ENCODE assay signal across 27 cellular contexts in the genomic region with DNA sequence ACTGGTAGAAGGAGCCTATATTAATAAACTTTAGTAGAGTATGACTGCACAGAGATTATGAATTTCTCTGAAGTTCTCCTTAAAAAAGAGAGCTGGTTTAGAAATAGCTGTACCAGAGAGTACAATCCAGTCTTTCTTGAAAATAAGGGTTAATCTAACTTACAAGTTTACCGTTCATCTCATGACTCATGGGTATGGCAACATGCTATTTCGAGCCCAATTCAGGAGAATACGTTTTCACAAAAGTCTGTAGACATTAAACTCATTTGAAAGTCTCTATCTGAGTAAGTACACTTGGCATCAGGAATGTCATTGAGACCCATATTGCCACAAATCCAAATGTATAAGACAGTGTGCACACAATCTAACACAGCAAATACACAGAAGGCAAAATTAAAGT.
DNase-seq lines count a peak whose midpoint lies in the region; ATAC-seq and TF ChIP-seq lines count a peak whose summit lies in the region.
"Had no signal": no experiment of that assay in that cellular context is flagged by ENCODE, and none has a peak within 500 bp of the region (broad histone marks: within the 10 kb centered on the region; RNA-seq: fewer than 3 reads in every experiment).

No MANE protein-coding gene starts in this region.

- H3K4me3 ChIP-seq in astrocyte of the spinal cord (ENCODE audit: low read depth, low read length), result no peak overlapping the region
- H3K4me3 ChIP-seq: BLaER1 treated with 17β-estradiol and CSF1 and Interleukin-3, amounts not matched to agents 10 nM and 100 nM; colonic mucosa; left ventricle myocardium inferior; MG63; suprapubic skin; upper lobe of right lung had no signal

- no peak for TF ChIP-seq CTCF in astrocyte of the spinal cord (IDR thresholded peaks at IDR 0.05; ENCODE audit: low read depth, low read length)
- no peak for TF ChIP-seq CTCF in foreskin keratinocyte (conservative IDR thresholded peaks at IDR 0.05)
- TF ChIP-seq CTCF in RWPE1 (conservative IDR thresholded peaks at IDR 0.05; ENCODE audit: low read depth), result no peak

- H3K4me1 ChIP-seq in foreskin keratinocyte, result no peaks in the 10 kb centered on the region
- H3K4me1 ChIP-seq: BLaER1 treated with 17β-estradiol and CSF1 and Interleukin-3, amounts not matched to agents 10 nM and 100 nM; Caco-2; colonic mucosa; left ventricle myocardium inferior; suprapubic skin; upper lobe of right lung had no signal

- POLR2A ChIA-PET in RWPE1 (lab: Yijun Ruan, JAX; ENCODE audit: low non-redundant PET), result no interaction called here

- peak; percentile 10 for DNase-seq in AG20443 (ENCODE audit: low spot score)
- peak; percentile 30 for DNase-seq in M059J (ENCODE audit: low read depth)
- DNase-seq in astrocyte of the spinal cord (ENCODE audit: low read depth, low spot score), result peak; percentile 39
- peak in 1 of 2 donors; percentile 30 for DNase-seq in foreskin keratinocyte
- no peak for DNase-seq in NCI-H146 (lab: John Stamatoyannopoulos, UW)
- DNase-seq in H4 (ENCODE audit: low spot score), result no peak
- no peak for DNase-seq in RWPE1 (ENCODE audit: low spot score)
- DNase-seq: activated CD4-positive, alpha-beta T cell treated with anti-CD3 and anti-CD28 coated beads for 4 hours; activated gamma-delta T cell treated with Interleukin-2 at 50 U/mL for 16 hours; activated T-cell treated with anti-CD3 and anti-CD28 coated beads, Interleukin-2, amount 50 U/mL, for 1 hour; brain microvascular endothelial cell; Caco-2; colonic mucosa; effector CD8-positive, alpha-beta T cell; erythroblast; GOT3; islet precursor cell; left ventricle myocardium inferior; MG63; NCI-H2029 treated with DMSO at 0.1 percent for 48 hours; NCI-H226; NCI-H69; stimulated activated naive CD4-positive, alpha-beta T cell; upper lobe of right lung had no signal

- in situ Hi-C loops in astrocyte of the spinal cord (cut with HindIII; ENCODE audit: low sequenced_read_pairs), result no loop called here

- H3K27me3 ChIP-seq in foreskin keratinocyte, result no peaks in the 10 kb centered on the region
- H3K27me3 ChIP-seq: BLaER1 treated with 17β-estradiol and CSF1 and Interleukin-3, amounts not matched to agents 10 nM and 100 nM; brain microvascular endothelial cell; colonic mucosa; MG63; suprapubic skin; upper lobe of right lung had no signal

- ATAC-seq in foreskin keratinocyte, result peak; percentile 32
- ATAC-seq in activated CD4-positive, CD25-positive, alpha-beta regulatory T cell treated with anti-CD3 and anti-CD28 coated beads, Interleukin-2, amount 50 U/mL, for 24 hours, result no peak
- ATAC-seq: upper lobe of right lung had no signal

- CTCF ChIA-PET in RWPE1 (lab: Yijun Ruan, JAX), result interaction anchor here (0.6 kb wide), 1 partner anchor 1863 kb away, joined by 3 read pairs; no protein-coding TSS in a partner anchor

- H3K27ac ChIP-seq in foreskin keratinocyte, result no peak overlapping the region
- no peak overlapping the region for H3K27ac ChIP-seq in RWPE1
- H3K27ac ChIP-seq: BLaER1 treated with 17β-estradiol and CSF1 and Interleukin-3, amounts not matched to agents 10 nM and 100 nM; brain microvascular endothelial cell; colonic mucosa; left ventricle myocardium inferior; suprapubic skin; upper lobe of right lung had no signal

Comparison
In these comparisons a context has a peak if more than half of its experiments do, and no peak if none do; other contexts are left out.
1. DNase-seq: peak in AG20443 (single experiment), M059J (single experiment) and astrocyte of the spinal cord (single experiment); none in NCI-H146 (single experiment), H4 (single experiment) and RWPE1 (single experiment).